In genomic region chr19:4066682-4067395, GRCh38 we compare ENCODE assay signal across 1 cellular context.
A peak's percentile ranks its signal among the peaks of the same experiment; 100 is the strongest.
TF ChIP-seq lines count a peak whose summit lies in the region.

TSS of gene ZBTB7A (minus strand) at chr19:4066899. CDS start at chr19:4055232, 11,667 bp downstream.

TF ChIP-seq in HepG2, 621 proteins besides CTCF, POLR2A, EP300 and RAD21 (continued from another document and continues in another):
- TF ChIP-seq ZNF609 (CRISPR knock-in tag; IDR thresholded peaks at IDR 0.05; ENCODE audit: borderline replicate concordance) (no peak), ZSCAN29 (CRISPR knock-in tag; conservative IDR thresholded peaks at IDR 0.05) (no peak), MXI1 (IDR thresholded peaks at IDR 0.05; ENCODE audit: borderline replicate concordance, low read depth, low read length) (no peak), ZNF30 (CRISPR knock-in tag; IDR thresholded peaks at IDR 0.05) (no peak), ZNF333 (CRISPR knock-in tag; IDR thresholded peaks at IDR 0.05; ENCODE audit: borderline replicate concordance) (no peak), POLR2G (IDR thresholded peaks at IDR 0.05; ENCODE audit: low read depth, low read length) (peak; percentile 41; the same call in 1 of the 2 replicates), ZNF512B (CRISPR knock-in tag; IDR thresholded peaks at IDR 0.05; ENCODE audit: borderline replicate concordance) (no peak), ETV5 (CRISPR knock-in tag; IDR thresholded peaks at IDR 0.05; ENCODE audit: borderline replicate concordance) (no peak), ZNF44 (CRISPR knock-in tag; IDR thresholded peaks at IDR 0.05) (no peak), CEBPG (CRISPR knock-in tag; IDR thresholded peaks at IDR 0.05) (no peak), FOXM1 (CRISPR knock-in tag; IDR thresholded peaks at IDR 0.05) (no peak), ZBTB2 (CRISPR knock-in tag; IDR thresholded peaks at IDR 0.05; ENCODE audit: low read depth) (peak; percentile 16; the same call in 1 of the 2 replicates), NFIC (IDR thresholded peaks at IDR 0.05; ENCODE audit: low read length) (no peak), ZNF326 (CRISPR knock-in tag; IDR thresholded peaks at IDR 0.05; ENCODE audit: borderline replicate concordance) (no peak), GATA4 (IDR thresholded peaks at IDR 0.05; ENCODE audit: borderline replicate concordance, low read depth) (no peak), ERF (CRISPR knock-in tag; IDR thresholded peaks at IDR 0.05) (no peak), ZNF263 (CRISPR knock-in tag; IDR thresholded peaks at IDR 0.05) (peak; percentile 21; the same call in 1 of the 2 replicates), ZNF253 (CRISPR knock-in tag; IDR thresholded peaks at IDR 0.05; ENCODE audit: borderline replicate concordance) (no peak), SMAD9 (CRISPR knock-in tag; IDR thresholded peaks at IDR 0.05) (no peak), ZNF710 (CRISPR knock-in tag; IDR thresholded peaks at IDR 0.05; ENCODE audit: borderline replicate concordance) (no peak), SALL1 (CRISPR knock-in tag; IDR thresholded peaks at IDR 0.05) (peak; percentile 19; the same call in 1 of the 2 replicates), ZNF124 (CRISPR knock-in tag; IDR thresholded peaks at IDR 0.05) (no peak), ZFP91 (CRISPR knock-in tag; IDR thresholded peaks at IDR 0.05; ENCODE audit: borderline replicate concordance) (peak; percentile 90), ZMAT3 (CRISPR knock-in tag; conservative IDR thresholded peaks at IDR 0.05) (no peak), DBP (CRISPR knock-in tag; IDR thresholded peaks at IDR 0.05; ENCODE audit: not compliant biosample characterization) (no peak), RORA (CRISPR knock-in tag; IDR thresholded peaks at IDR 0.05) (no peak), TCF12 (IDR thresholded peaks at IDR 0.05) (no peak), TCF12 (CRISPR knock-in tag; IDR thresholded peaks at IDR 0.05) (no peak), U2AF2 (IDR thresholded peaks at IDR 0.05; ENCODE audit: low read depth, low read length) (no peak), AKAP8 (CRISPR knock-in tag; IDR thresholded peaks at IDR 0.05) (no peak), ZNF674 (CRISPR knock-in tag; IDR thresholded peaks at IDR 0.05; ENCODE audit: low read depth) (no peak), SYNCRIP (IDR thresholded peaks at IDR 0.05; ENCODE audit: insufficient read depth, low read depth, low read length) (no peak), LRRFIP1 (CRISPR knock-in tag; conservative IDR thresholded peaks at IDR 0.05) (no peak), ARNT2 (CRISPR knock-in tag; IDR thresholded peaks at IDR 0.05; ENCODE audit: low read depth) (0 out of 2 replicates have a peak, but pooled peaks have one; percentile 43), MEIS1 (CRISPR knock-in tag; IDR thresholded peaks at IDR 0.05; ENCODE audit: borderline replicate concordance) (no peak), MBD4 (IDR thresholded peaks at IDR 0.05; ENCODE audit: borderline replicate concordance, low read length) (no peak), DMTF1 (CRISPR knock-in tag; IDR thresholded peaks at IDR 0.05) (no peak), ZSCAN9 (CRISPR knock-in tag; IDR thresholded peaks at IDR 0.05; ENCODE audit: borderline replicate concordance) (no peak), ZNF343 (CRISPR knock-in tag; IDR thresholded peaks at IDR 0.05) (no peak), ZNF432 (CRISPR knock-in tag; IDR thresholded peaks at IDR 0.05; ENCODE audit: borderline replicate concordance) (no peak)
